Comparison of ENCODE assay signal across 1 cellular context in genomic region chr2:11502740-11503292, GRCh38.
A peak's percentile ranks its signal among the peaks of the same experiment; 100 is the strongest.
TF ChIP-seq lines count a peak whose summit lies in the region.

No MANE protein-coding gene starts in this region.

TF ChIP-seq in K562, 482 proteins besides CTCF, POLR2A, EP300 and RAD21 (continued from another document and continues in another):
- TF ChIP-seq RERE (CRISPR knock-in tag; IDR thresholded peaks at IDR 0.05; ENCODE audit: borderline replicate concordance), result no peak
- no peak for TF ChIP-seq TAF7 (tag; IDR thresholded peaks at IDR 0.05)
- TF ChIP-seq ZNF316 (IDR thresholded peaks at IDR 0.05), result no peak; the same call in 1 of the 2 replicates
- TF ChIP-seq C11orf30 (IDR thresholded peaks at IDR 0.05; ENCODE audit: low read depth), result peak; percentile 47; the same call in 1 of the 2 replicates
- no peak for TF ChIP-seq NR3C1 (CRISPR knock-in tag; IDR thresholded peaks at IDR 0.05)
- TF ChIP-seq ATF7 (IDR thresholded peaks at IDR 0.05), result peak; percentile 70; the same call in 1 of the 2 replicates
- TF ChIP-seq, protein P1, sequence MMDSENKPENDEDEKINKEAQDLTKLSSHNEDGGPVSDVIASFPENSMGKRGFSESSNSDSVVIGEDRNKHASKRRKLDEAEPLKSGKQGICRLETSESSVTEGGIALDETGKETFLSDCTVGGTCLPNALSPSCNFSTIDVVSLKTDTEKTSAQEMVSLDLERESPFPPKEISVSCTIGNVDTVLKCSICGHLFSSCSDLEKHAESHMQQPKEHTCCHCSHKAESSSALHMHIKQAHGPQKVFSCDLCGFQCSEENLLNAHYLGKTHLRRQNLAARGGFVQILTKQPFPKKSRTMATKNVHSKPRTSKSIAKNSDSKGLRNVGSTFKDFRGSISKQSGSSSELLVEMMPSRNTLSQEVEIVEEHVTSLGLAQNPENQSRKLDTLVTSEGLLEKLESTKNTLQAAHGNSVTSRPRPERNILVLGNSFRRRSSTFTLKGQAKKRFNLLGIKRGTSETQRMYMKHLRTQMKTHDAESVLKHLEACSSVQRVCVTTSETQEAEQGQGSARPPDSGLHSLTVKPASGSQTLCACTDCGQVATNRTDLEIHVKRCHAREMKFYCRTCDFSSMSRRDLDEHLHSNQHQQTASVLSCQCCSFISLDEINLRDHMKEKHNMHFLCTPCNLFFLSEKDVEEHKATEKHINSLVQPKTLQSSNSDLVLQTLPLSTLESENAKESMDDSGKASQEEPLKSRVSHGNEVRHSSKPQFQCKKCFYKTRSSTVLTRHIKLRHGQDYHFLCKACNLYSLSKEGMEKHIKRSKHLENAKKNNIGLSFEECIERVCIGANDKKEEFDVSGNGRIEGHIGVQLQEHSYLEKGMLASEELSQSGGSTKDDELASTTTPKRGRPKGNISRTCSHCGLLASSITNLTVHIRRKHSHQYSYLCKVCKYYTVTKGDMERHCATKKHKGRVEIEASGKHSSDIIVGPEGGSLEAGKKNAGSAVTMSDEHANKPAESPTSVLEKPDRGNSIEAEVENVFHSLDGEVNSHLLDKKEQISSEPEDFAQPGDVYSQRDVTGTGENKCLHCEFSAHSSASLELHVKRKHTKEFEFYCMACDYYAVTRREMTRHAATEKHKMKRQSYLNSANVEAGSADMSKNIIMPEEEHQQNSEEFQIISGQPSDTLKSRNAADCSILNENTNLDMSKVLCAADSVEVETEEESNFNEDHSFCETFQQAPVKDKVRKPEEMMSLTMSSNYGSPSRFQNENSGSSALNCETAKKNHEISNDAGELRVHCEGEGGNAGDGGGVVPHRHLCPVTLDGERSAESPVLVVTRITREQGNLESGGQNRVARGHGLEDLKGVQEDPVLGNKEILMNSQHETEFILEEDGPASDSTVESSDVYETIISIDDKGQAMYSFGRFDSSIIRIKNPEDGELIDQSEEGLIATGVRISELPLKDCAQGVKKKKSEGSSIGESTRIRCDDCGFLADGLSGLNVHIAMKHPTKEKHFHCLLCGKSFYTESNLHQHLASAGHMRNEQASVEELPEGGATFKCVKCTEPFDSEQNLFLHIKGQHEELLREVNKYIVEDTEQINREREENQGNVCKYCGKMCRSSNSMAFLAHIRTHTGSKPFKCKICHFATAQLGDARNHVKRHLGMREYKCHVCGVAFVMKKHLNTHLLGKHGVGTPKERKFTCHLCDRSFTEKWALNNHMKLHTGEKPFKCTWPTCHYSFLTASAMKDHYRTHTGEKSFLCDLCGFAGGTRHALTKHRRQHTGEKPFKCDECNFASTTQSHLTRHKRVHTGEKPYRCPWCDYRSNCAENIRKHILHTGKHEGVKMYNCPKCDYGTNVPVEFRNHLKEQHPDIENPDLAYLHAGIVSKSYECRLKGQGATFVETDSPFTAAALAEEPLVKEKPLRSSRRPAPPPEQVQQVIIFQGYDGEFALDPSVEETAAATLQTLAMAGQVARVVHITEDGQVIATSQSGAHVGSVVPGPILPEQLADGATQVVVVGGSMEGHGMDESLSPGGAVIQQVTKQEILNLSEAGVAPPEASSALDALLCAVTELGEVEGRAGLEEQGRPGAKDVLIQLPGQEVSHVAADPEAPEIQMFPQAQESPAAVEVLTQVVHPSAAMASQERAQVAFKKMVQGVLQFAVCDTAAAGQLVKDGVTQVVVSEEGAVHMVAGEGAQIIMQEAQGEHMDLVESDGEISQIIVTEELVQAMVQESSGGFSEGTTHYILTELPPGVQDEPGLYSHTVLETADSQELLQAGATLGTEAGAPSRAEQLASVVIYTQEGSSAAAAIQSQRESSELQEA (IDR thresholded peaks at IDR 0.05; ENCODE audit: low read depth), result no peak
- TF ChIP-seq ZBTB33 (CRISPR knock-in tag; IDR thresholded peaks at IDR 0.05), result no peak
- TF ChIP-seq ZNF408 (CRISPR knock-in tag; IDR thresholded peaks at IDR 0.05; ENCODE audit: low read depth), result no peak
- no peak for TF ChIP-seq SPI1 (IDR thresholded peaks at IDR 0.05; ENCODE audit: borderline replicate concordance, low read depth, low read length)
- peak; percentile 66; the same call in 1 of the 2 replicates for TF ChIP-seq NR4A1 (CRISPR knock-in tag; IDR thresholded peaks at IDR 0.05)
- no peak for TF ChIP-seq NR4A1 (tag; IDR thresholded peaks at IDR 0.05)
- TF ChIP-seq CEBPG (CRISPR knock-in tag; IDR thresholded peaks at IDR 0.05), result no peak
- TF ChIP-seq CEBPG (tag; conservative IDR thresholded peaks at IDR 0.05 in 1 of 2, IDR thresholded peaks at IDR 0.05 in 1 of 2), result peak; percentile 43 to 66; a peak in 2 of 4 replicates
- TF ChIP-seq SAFB2 (IDR thresholded peaks at IDR 0.05; ENCODE audit: borderline replicate concordance, low read depth, low read length, severe bottlenecking), result no peak
- TF ChIP-seq ATF1 (CRISPR knock-in tag; IDR thresholded peaks at IDR 0.05), result no peak
- TF ChIP-seq ATF1 (tag; IDR thresholded peaks at IDR 0.05), result peak; percentile 47
- no peak for TF ChIP-seq PRPF4 (IDR thresholded peaks at IDR 0.05; ENCODE audit: insufficient read depth, low read depth, low read length, poor library complexity, severe bottlenecking)
- peak; percentile 48; the same call in 1 of the 2 replicates for TF ChIP-seq MGA (IDR thresholded peaks at IDR 0.05)
- no peak for TF ChIP-seq MAZ (CRISPR knock-in tag; conservative IDR thresholded peaks at IDR 0.05 in 1 of 2, IDR thresholded peaks at IDR 0.05 in 1 of 2)
- TF ChIP-seq TAF9B (IDR thresholded peaks at IDR 0.05; ENCODE audit: partially characterized antibody), result no peak
